2 cellular contexts compared by ENCODE assay signal in the genomic region with DNA sequence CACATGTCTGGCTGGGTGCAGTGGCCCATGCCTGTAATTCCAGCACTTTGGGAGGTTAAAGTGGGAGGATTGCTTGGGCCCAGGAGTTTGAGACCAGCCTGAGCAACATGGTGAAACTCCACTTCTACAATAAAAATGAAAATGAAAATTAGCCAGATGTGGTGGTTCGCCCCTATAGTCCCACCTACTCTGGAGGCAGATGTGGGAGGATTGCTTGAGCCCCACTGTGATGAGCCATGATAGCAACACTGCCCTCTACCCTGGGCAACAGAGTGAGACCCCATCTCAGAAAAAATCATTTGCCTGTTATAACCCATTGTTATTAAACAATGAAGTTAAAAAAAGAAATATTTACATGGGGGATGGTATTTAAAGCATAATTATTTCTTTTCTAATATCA.
TF ChIP-seq lines count a peak whose summit lies in the region.

No MANE protein-coding gene starts in this region.

TF ChIP-seq in A549, 52 proteins besides CTCF, POLR2A, EP300 and RAD21:
- TF ChIP-seq CHD4 (IDR thresholded peaks at IDR 0.05; ENCODE audit: borderline replicate concordance), result no peak
- TF ChIP-seq, protein P1, sequence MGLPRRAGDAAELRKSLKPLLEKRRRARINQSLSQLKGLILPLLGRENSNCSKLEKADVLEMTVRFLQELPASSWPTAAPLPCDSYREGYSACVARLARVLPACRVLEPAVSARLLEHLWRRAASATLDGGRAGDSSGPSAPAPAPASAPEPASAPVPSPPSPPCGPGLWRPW (IDR thresholded peaks at IDR 0.05), result no peak
- no peak for TF ChIP-seq PHF8 (IDR thresholded peaks at IDR 0.05; ENCODE audit: borderline replicate concordance, low read depth)

TF ChIP-seq in HCT116, 20 proteins besides CTCF, POLR2A, EP300 and RAD21:
- TF ChIP-seq, protein P2, sequence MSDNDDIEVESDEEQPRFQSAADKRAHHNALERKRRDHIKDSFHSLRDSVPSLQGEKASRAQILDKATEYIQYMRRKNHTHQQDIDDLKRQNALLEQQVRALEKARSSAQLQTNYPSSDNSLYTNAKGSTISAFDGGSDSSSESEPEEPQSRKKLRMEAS (IDR thresholded peaks at IDR 0.05), result no peak
- TF ChIP-seq CBX3 (IDR thresholded peaks at IDR 0.05; ENCODE audit: low read depth) (no peak), EZH2 (IDR thresholded peaks at IDR 0.05) (no peak), CEBPB (IDR thresholded peaks at IDR 0.05; ENCODE audit: low read depth) (no peak), FOSL1 (IDR thresholded peaks at IDR 0.05; ENCODE audit: low read depth) (no peak), YY1 (IDR thresholded peaks at IDR 0.05; ENCODE audit: extremely low read depth, insufficient replicate concordance, low read depth, low read length) (no peak)
